Comparison of ENCODE assay signal across 1 cellular context in the genomic region with DNA sequence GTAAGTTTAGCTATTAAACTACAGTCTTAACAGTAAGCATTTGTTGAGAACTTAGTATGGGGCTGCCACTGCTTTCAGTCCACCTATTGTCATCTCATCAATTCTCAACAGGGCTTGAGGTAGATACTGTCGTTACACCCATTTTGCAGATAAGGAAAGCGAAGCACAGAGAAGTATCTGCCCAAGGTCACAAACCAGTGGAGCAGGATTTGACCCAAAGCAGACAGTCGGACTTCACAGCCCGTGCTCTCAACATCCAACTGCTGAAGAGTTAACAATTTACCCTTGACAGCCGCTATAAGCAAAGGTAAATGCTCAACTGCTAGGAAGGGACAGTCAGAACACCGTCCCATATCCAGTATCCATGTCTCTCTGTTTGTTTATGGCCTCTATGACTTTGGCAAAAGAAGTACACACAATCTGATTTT.
TF ChIP-seq lines count a peak whose summit lies in the region.

No MANE protein-coding gene starts in this region.

TF ChIP-seq in HepG2, 621 proteins besides CTCF, POLR2A, EP300 and RAD21 (continued from another document and continues in another):
- TF ChIP-seq ZBTB10 (CRISPR knock-in tag; IDR thresholded peaks at IDR 0.05; ENCODE audit: borderline replicate concordance) (no peak), TERF1 (CRISPR knock-in tag; IDR thresholded peaks at IDR 0.05) (no peak), HBP1 (CRISPR knock-in tag; IDR thresholded peaks at IDR 0.05; ENCODE audit: low read depth) (no peak), AGO1 (IDR thresholded peaks at IDR 0.05; ENCODE audit: low read depth, low read length, poor library complexity, severe bottlenecking) (no peak), ZNF652 (CRISPR knock-in tag; IDR thresholded peaks at IDR 0.05; ENCODE audit: borderline replicate concordance, low read depth) (peak; percentile 84), ZSCAN30 (CRISPR knock-in tag; IDR thresholded peaks at IDR 0.05) (no peak), GLI4 (CRISPR knock-in tag; IDR thresholded peaks at IDR 0.05; ENCODE audit: borderline replicate concordance) (no peak), RXRB (CRISPR knock-in tag; IDR thresholded peaks at IDR 0.05; ENCODE audit: borderline replicate concordance) (no peak; the same call in 1 of the 2 replicates), HDAC2 (CRISPR knock-in tag; IDR thresholded peaks at IDR 0.05) (peak; percentile 64), GATAD2A (CRISPR knock-in tag; IDR thresholded peaks at IDR 0.05) (peak; percentile 19; the same call in 1 of the 2 replicates), ZFP36L1 (CRISPR knock-in tag; IDR thresholded peaks at IDR 0.05) (no peak), ZNF792 (CRISPR knock-in tag; IDR thresholded peaks at IDR 0.05) (no peak), POLR2G (IDR thresholded peaks at IDR 0.05; ENCODE audit: low read depth, low read length) (peak; percentile 55; the same call in 1 of the 2 replicates), TBX2 (CRISPR knock-in tag; IDR thresholded peaks at IDR 0.05; ENCODE audit: borderline replicate concordance) (peak; percentile 47), ESRRA (CRISPR knock-in tag; IDR thresholded peaks at IDR 0.05; ENCODE audit: low read depth) (peak; percentile 92), ZNF644 (CRISPR knock-in tag; IDR thresholded peaks at IDR 0.05; ENCODE audit: low read depth) (0 out of 2 replicates have a peak, but pooled peaks have one; percentile 16), ZNF530 (CRISPR knock-in tag; IDR thresholded peaks at IDR 0.05; ENCODE audit: low read depth) (no peak), GTF2F1 (IDR thresholded peaks at IDR 0.05; ENCODE audit: low read length) (no peak), RARA (CRISPR knock-in tag; IDR thresholded peaks at IDR 0.05) (0 out of 2 replicates have a peak, but pooled peaks have one; percentile 6), SALL1 (CRISPR knock-in tag; IDR thresholded peaks at IDR 0.05) (peak; percentile 13; the same call in 1 of the 2 replicates), CCAR2 (optimal IDR thresholded peaks at IDR 0.05; ENCODE audit: low read depth, low read length) (no peak), ZNF256 (CRISPR knock-in tag; conservative IDR thresholded peaks at IDR 0.05) (no peak), ZNF253 (CRISPR knock-in tag; IDR thresholded peaks at IDR 0.05; ENCODE audit: borderline replicate concordance) (no peak), RAD51 (IDR thresholded peaks at IDR 0.05; ENCODE audit: borderline replicate concordance) (no peak), CC2D1A (CRISPR knock-in tag; IDR thresholded peaks at IDR 0.05) (no peak), ZNF34 (CRISPR knock-in tag; IDR thresholded peaks at IDR 0.05; ENCODE audit: borderline replicate concordance) (no peak; the same call in 1 of the 2 replicates), ZC3H4 (CRISPR knock-in tag; IDR thresholded peaks at IDR 0.05; ENCODE audit: borderline replicate concordance) (peak; percentile 36; the same call in 1 of the 2 replicates), ARNT2 (CRISPR knock-in tag; IDR thresholded peaks at IDR 0.05; ENCODE audit: low read depth) (no peak), SAP130 (CRISPR knock-in tag; IDR thresholded peaks at IDR 0.05; ENCODE audit: low read depth) (peak; percentile 32; the same call in 1 of the 2 replicates), ZNF326 (CRISPR knock-in tag; IDR thresholded peaks at IDR 0.05; ENCODE audit: borderline replicate concordance) (no peak), HNF4G (IDR thresholded peaks at IDR 0.05; ENCODE audit: borderline replicate concordance, low read depth, low read length) (no peak), HNF4G (CRISPR knock-in tag; IDR thresholded peaks at IDR 0.05; ENCODE audit: borderline replicate concordance, low read depth) (0 out of 2 replicates have a peak, but pooled peaks have one; percentile 43), YEATS2 (CRISPR knock-in tag; IDR thresholded peaks at IDR 0.05; ENCODE audit: borderline replicate concordance) (0 out of 2 replicates have a peak, but pooled peaks have one; percentile 25), ZNF772 (CRISPR knock-in tag; IDR thresholded peaks at IDR 0.05) (peak; percentile 71; the same call in 1 of the 2 replicates), RBM22 (optimal IDR thresholded peaks at IDR 0.05; ENCODE audit: low read length) (peak; percentile 62), WIZ (CRISPR knock-in tag; IDR thresholded peaks at IDR 0.05) (0 out of 2 replicates have a peak, but pooled peaks have one; percentile 48), ZNF670 (CRISPR knock-in tag; IDR thresholded peaks at IDR 0.05; ENCODE audit: borderline replicate concordance) (no peak), CEBPG (CRISPR knock-in tag; IDR thresholded peaks at IDR 0.05) (no peak)
- TF ChIP-seq, protein P1, sequence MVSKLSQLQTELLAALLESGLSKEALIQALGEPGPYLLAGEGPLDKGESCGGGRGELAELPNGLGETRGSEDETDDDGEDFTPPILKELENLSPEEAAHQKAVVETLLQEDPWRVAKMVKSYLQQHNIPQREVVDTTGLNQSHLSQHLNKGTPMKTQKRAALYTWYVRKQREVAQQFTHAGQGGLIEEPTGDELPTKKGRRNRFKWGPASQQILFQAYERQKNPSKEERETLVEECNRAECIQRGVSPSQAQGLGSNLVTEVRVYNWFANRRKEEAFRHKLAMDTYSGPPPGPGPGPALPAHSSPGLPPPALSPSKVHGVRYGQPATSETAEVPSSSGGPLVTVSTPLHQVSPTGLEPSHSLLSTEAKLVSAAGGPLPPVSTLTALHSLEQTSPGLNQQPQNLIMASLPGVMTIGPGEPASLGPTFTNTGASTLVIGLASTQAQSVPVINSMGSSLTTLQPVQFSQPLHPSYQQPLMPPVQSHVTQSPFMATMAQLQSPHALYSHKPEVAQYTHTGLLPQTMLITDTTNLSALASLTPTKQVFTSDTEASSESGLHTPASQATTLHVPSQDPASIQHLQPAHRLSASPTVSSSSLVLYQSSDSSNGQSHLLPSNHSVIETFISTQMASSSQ (IDR thresholded peaks at IDR 0.05; ENCODE audit: low read depth): no peak
- TF ChIP-seq, protein P1 (CRISPR knock-in tag; IDR thresholded peaks at IDR 0.05; ENCODE audit: borderline replicate concordance): 0 out of 2 replicates have a peak, but pooled peaks have one; percentile 19
- TF ChIP-seq, protein P2, sequence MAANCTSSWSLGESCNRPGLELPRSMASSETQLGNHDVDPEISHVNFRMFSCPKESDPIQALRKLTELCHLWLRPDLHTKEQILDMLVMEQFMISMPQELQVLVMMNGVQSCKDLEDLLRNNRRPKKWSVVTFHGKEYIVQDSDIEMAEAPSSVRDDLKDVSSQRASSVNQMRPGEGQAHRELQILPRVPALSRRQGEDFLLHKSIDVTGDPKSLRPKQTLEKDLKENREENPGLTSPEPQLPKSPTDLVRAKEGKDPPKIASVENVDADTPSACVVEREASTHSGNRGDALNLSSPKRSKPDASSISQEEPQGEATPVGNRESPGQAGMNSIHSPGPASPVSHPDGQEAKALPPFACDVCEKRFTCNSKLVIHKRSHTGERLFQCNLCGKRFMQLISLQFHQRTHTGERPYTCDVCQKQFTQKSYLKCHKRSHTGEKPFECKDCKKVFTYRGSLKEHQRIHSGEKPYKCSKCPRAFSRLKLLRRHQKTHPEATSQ (CRISPR knock-in tag; IDR thresholded peaks at IDR 0.05; ENCODE audit: borderline replicate concordance): no peak
- TF ChIP-seq, protein P3, sequence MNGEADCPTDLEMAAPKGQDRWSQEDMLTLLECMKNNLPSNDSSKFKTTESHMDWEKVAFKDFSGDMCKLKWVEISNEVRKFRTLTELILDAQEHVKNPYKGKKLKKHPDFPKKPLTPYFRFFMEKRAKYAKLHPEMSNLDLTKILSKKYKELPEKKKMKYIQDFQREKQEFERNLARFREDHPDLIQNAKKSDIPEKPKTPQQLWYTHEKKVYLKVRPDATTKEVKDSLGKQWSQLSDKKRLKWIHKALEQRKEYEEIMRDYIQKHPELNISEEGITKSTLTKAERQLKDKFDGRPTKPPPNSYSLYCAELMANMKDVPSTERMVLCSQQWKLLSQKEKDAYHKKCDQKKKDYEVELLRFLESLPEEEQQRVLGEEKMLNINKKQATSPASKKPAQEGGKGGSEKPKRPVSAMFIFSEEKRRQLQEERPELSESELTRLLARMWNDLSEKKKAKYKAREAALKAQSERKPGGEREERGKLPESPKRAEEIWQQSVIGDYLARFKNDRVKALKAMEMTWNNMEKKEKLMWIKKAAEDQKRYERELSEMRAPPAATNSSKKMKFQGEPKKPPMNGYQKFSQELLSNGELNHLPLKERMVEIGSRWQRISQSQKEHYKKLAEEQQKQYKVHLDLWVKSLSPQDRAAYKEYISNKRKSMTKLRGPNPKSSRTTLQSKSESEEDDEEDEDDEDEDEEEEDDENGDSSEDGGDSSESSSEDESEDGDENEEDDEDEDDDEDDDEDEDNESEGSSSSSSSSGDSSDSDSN (CRISPR knock-in tag; IDR thresholded peaks at IDR 0.05): peak; percentile 58; the same call in 1 of the 2 replicates
- TF ChIP-seq, protein P4, sequence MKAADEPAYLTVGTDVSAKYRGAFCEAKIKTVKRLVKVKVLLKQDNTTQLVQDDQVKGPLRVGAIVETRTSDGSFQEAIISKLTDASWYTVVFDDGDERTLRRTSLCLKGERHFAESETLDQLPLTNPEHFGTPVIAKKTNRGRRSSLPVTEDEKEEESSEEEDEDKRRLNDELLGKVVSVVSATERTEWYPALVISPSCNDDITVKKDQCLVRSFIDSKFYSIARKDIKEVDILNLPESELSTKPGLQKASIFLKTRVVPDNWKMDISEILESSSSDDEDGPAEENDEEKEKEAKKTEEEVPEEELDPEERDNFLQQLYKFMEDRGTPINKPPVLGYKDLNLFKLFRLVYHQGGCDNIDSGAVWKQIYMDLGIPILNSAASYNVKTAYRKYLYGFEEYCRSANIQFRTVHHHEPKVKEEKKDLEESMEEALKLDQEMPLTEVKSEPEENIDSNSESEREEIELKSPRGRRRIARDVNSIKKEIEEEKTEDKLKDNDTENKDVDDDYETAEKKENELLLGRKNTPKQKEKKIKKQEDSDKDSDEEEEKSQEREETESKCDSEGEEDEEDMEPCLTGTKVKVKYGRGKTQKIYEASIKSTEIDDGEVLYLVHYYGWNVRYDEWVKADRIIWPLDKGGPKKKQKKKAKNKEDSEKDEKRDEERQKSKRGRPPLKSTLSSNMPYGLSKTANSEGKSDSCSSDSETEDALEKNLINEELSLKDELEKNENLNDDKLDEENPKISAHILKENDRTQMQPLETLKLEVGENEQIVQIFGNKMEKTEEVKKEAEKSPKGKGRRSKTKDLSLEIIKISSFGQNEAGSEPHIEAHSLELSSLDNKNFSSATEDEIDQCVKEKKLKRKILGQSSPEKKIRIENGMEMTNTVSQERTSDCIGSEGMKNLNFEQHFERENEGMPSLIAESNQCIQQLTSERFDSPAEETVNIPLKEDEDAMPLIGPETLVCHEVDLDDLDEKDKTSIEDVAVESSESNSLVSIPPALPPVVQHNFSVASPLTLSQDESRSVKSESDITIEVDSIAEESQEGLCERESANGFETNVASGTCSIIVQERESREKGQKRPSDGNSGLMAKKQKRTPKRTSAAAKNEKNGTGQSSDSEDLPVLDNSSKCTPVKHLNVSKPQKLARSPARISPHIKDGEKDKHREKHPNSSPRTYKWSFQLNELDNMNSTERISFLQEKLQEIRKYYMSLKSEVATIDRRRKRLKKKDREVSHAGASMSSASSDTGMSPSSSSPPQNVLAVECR (CRISPR knock-in tag; IDR thresholded peaks at IDR 0.05; ENCODE audit: borderline replicate concordance): peak; percentile 71; the same call in 1 of the 2 replicates
